22 cellular contexts compared by ENCODE assay signal in genomic region chr16:80976946-80977345, GRCh38.
"Had no signal": no experiment of that assay in that cellular context is flagged by ENCODE, and none has a peak within 500 bp of the region (broad histone marks: within the 10 kb centered on the region; RNA-seq: fewer than 3 reads in every experiment).

No MANE protein-coding gene starts in this region.

- H3K27me3 ChIP-seq: cardiac muscle cell, spleen, vagina had no signal

- H3K4me1 Mint-ChIP-seq: mesothelial cell of epicardium had no signal

- H3K9me3 ChIP-seq: spleen, thoracic aorta, vagina had no signal

- ATAC-seq: left lobe of liver; naive thymus-derived CD8-positive, alpha-beta T cell had no signal

- DNase-seq: activated CD4-positive, alpha-beta memory T cell treated with anti-CD3 and anti-CD28 coated beads, Interleukin-2, amount 10 ng/mL, durations not matched to agents 7 days and 5 days; activated CD4-positive, alpha-beta T cell treated with anti-CD3 and anti-CD28 coated beads for 48 hours; activated CD4-positive, CD25-positive, alpha-beta regulatory T cell; activated naive CD8-positive, alpha-beta T cell treated with anti-CD3 and anti-CD28 coated beads for 36 hours; amniotic stem cell; effector CD4-positive, alpha-beta T cell; erythroblast; foreskin fibroblast; naive thymus-derived CD8-positive, alpha-beta T cell; spleen; stimulated activated CD4-positive, alpha-beta T cell treated with anti-CD3 and anti-CD28 coated beads, Interleukin-4, amount 100 ng/mL, for 1 hour; stimulated activated naive CD4-positive, alpha-beta T cell; T1000 had no signal

- H3K4me1 ChIP-seq: spleen, vagina had no signal

- H3K4me3 ChIP-seq: cardiac muscle cell, lung, spleen, thoracic aorta, vagina had no signal

- H3K27me3 Mint-ChIP-seq: activated CD4-positive, alpha-beta memory T cell treated with anti-CD3 and anti-CD28 coated beads, Interleukin-2, amount 10 ng/mL, durations not matched to agents 7 days and 5 days; activated naive CD8-positive, alpha-beta T cell treated with anti-CD3 and anti-CD28 coated beads for 36 hours; dendritic cell treated with granulocyte-macrophage colony-stimulating factor and Interleukin-4, amounts not matched to agents 40 ng/mL and 50 ng/mL, for 4 days; naive thymus-derived CD8-positive, alpha-beta T cell; progenitor cell of endocrine pancreas; type B pancreatic cell had no signal

- H3K27ac ChIP-seq: cardiac muscle cell, spleen, thoracic aorta, vagina had no signal

- H3K27ac Mint-ChIP-seq: activated CD4-positive, alpha-beta memory T cell treated with anti-CD3 and anti-CD28 coated beads, Interleukin-2, amount 10 ng/mL, durations not matched to agents 7 days and 5 days; activated naive CD8-positive, alpha-beta T cell treated with anti-CD3 and anti-CD28 coated beads for 36 hours; dendritic cell treated with granulocyte-macrophage colony-stimulating factor and Interleukin-4, amounts not matched to agents 40 ng/mL and 50 ng/mL, for 4 days; mesothelial cell of epicardium; naive thymus-derived CD8-positive, alpha-beta T cell; progenitor cell of endocrine pancreas; type B pancreatic cell had no signal

- H3K9me3 Mint-ChIP-seq: activated CD4-positive, alpha-beta memory T cell treated with anti-CD3 and anti-CD28 coated beads, Interleukin-2, amount 10 ng/mL, durations not matched to agents 7 days and 5 days; activated naive CD8-positive, alpha-beta T cell treated with anti-CD3 and anti-CD28 coated beads for 36 hours; dendritic cell treated with granulocyte-macrophage colony-stimulating factor and Interleukin-4, amounts not matched to agents 40 ng/mL and 50 ng/mL, for 4 days; mesothelial cell of epicardium; naive thymus-derived CD8-positive, alpha-beta T cell; type B pancreatic cell had no signal

- H3K4me3 Mint-ChIP-seq: activated CD4-positive, alpha-beta memory T cell treated with anti-CD3 and anti-CD28 coated beads, Interleukin-2, amount 10 ng/mL, durations not matched to agents 7 days and 5 days; activated naive CD8-positive, alpha-beta T cell treated with anti-CD3 and anti-CD28 coated beads for 36 hours; dendritic cell treated with granulocyte-macrophage colony-stimulating factor and Interleukin-4, amounts not matched to agents 40 ng/mL and 50 ng/mL, for 4 days; mesothelial cell of epicardium; naive thymus-derived CD8-positive, alpha-beta T cell; type B pancreatic cell had no signal
